20 cellular contexts compared by ENCODE assay signal in the genomic region with DNA sequence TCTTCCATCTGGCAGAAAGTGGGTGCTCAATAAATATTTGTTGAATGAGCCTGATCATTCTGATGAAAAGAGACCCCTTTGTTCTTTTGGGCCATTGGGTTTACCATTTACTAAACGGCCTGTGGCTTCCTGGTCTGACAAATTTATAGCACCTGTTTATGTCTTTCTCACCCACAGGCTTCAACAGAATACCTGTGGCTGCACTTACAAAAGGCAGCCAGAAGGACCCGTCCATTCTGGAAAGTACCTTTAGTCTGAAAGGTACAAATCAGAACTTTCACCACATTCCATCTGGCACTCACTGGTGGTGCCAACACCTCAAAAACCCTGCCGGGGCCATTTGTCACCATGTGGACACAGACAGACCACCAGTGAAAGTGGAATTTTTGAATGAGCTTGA.
DNase-seq lines count a peak whose midpoint lies in the region; ATAC-seq and TF ChIP-seq lines count a peak whose summit lies in the region.
"Had no signal": no experiment of that assay in that cellular context is flagged by ENCODE, and none has a peak within 500 bp of the region (broad histone marks: within the 10 kb centered on the region; RNA-seq: fewer than 3 reads in every experiment).

No MANE protein-coding gene starts in this region.

- H3K27me3 ChIP-seq in left ventricle myocardium inferior (ENCODE audit: low read depth) (no peaks in the 10 kb centered on the region), heart left ventricle (no peaks in the 10 kb centered on the region)
- H3K27me3 ChIP-seq: BLaER1 treated with 17β-estradiol and CSF1 and Interleukin-3, amounts not matched to agents 10 nM and 100 nM had no signal

- no peak for TF ChIP-seq POLR2A in heart left ventricle (IDR thresholded peaks at IDR 0.05)

- H3K4me3 ChIP-seq in left ventricle myocardium inferior (no peak overlapping the region), heart left ventricle (no peak overlapping the region)
- H3K4me3 ChIP-seq: BLaER1 treated with 17β-estradiol and CSF1 and Interleukin-3, amounts not matched to agents 10 nM and 100 nM; SK-N-MC had no signal

- no peak for DNase-seq in left ventricle myocardium inferior
- DNase-seq in heart left ventricle: no peak
- DNase-seq in SW480 (ENCODE audit: low spot score): peak; percentile 81
- DNase-seq in myocyte (ENCODE audit: low read depth): peak; percentile 34
- no peak for DNase-seq in activated CD4-positive, alpha-beta T cell treated with anti-CD3 and anti-CD28 coated beads, Interleukin-2, amount 50 U/mL, for 4 hours
- no peak for DNase-seq in NCI-H1694 treated with DMSO at 0.1 percent for 48 hours (lab: John Stamatoyannopoulos, UW)
- no peak for DNase-seq in NCI-H128 (lab: John Stamatoyannopoulos, UW; ENCODE audit: unreplicated experiment)
- no peak for DNase-seq in NCI-H1930 (lab: John Stamatoyannopoulos, UW)
- DNase-seq: Calu3; CD8-positive, alpha-beta T cell; DMS53; NCI-H1436; NCI-H2029 treated with DMSO at 0.1 percent for 48 hours; NCI-H2171 treated with DMSO at 0.1 percent for 48 hours; NCI-H446 treated with DMSO at 0.1 percent for 48 hours; NK-92 treated with Interleukin-12 subunit alpha and Interleukin-12 subunit beta, amount 100 ng/mL, for 24 hours; SHP77 had no signal

- peak overlapping the region; percentile 47 for H3K27ac ChIP-seq in left ventricle myocardium inferior (replicated peaks)
- peak overlapping the region in 6 of 12 donors; percentile 16 to 79 (median 30) for H3K27ac ChIP-seq in heart left ventricle
- H3K27ac ChIP-seq: BLaER1 treated with 17β-estradiol and CSF1 and Interleukin-3, amounts not matched to agents 10 nM and 100 nM; KMS-11; SK-N-MC had no signal

- H3K36me3 ChIP-seq in left ventricle myocardium inferior (no peaks in the 10 kb centered on the region), heart left ventricle (no peaks in the 10 kb centered on the region)
- H3K36me3 ChIP-seq: BLaER1 treated with 17β-estradiol and CSF1 and Interleukin-3, amounts not matched to agents 10 nM and 100 nM had no signal

- WGBS in heart left ventricle, 4 donors: 58 to 69% (median 61%) methylated on average over 3 of the region's 3 CpGs

- no peaks in the 10 kb centered on the region for H3K9me3 ChIP-seq in left ventricle myocardium inferior (replicated peaks)
- H3K9me3 ChIP-seq in heart left ventricle: no peaks in the 10 kb centered on the region
- H3K9me3 ChIP-seq: BLaER1 treated with 17β-estradiol and CSF1 and Interleukin-3, amounts not matched to agents 10 nM and 100 nM had no signal

- H3K4me1 ChIP-seq in left ventricle myocardium inferior (peaks cover 24% of the 10 kb centered on the region), heart left ventricle (peaks cover 0 to 19% (median 7%) of the 10 kb centered on the region in 12 donors)

- TF ChIP-seq CTCF in left ventricle myocardium inferior (IDR thresholded peaks at IDR 0.05; ENCODE audit: borderline replicate concordance) (no peak), heart left ventricle (IDR thresholded peaks at IDR 0.05) (no peak)

- no peak for ATAC-seq in heart left ventricle
- ATAC-seq: CD8-positive, alpha-beta T cell had no signal

- intact Hi-C loops in left ventricle myocardium inferior (cut with micrococcal nuclease): no loop called here
- intact Hi-C loops in heart left ventricle (cut with DNase I): loop anchor here in 2 of 10 donors (5.0 kb wide), 2 partner anchors 78 to 83 kb away; no protein-coding TSS in a partner anchor

Comparison
In these comparisons a context has a peak if more than half of its experiments do, and no peak if none do; other contexts are left out.
1. DNase-seq: peak in SW480 (single experiment) and myocyte (single experiment); none in left ventricle myocardium inferior (single experiment), heart left ventricle (0 of 5), activated CD4-positive, alpha-beta T cell treated with anti-CD3 and anti-CD28 coated beads, Interleukin-2, amount 50 U/mL, for 4 hours (0 of 2), NCI-H1694 treated with DMSO at 0.1 percent for 48 hours (single experiment), NCI-H128 (single experiment) and NCI-H1930 (0 of 2).